Comparison of ENCODE assay signal across 15 cellular contexts in the genomic region with DNA sequence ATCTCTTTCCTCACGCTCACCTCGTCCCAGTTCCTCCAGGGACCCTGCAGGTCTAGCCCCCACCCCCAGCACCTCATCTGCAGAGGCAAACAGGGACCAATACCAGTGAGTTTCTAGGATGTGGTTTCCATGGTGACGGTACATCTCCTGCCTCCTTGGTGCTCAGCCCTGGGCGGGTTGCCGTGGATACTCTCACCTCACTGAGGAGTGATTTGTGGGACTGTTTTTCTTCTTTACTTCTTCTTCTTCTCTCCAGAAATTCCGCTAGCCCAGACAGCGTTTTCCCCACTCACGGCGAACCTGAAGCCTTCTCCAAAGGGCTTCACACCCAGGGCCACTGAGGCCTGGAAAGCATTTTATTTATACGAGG. TPM values are rescaled to one million over a fixed set of nuclear protein-coding genes. Genes with fewer than 3 reads are reported as not detected.
DNase-seq lines count a peak whose midpoint lies in the region; ATAC-seq, FAIRE-seq and TF ChIP-seq lines count a peak whose summit lies in the region.
"Had no signal": no experiment of that assay in that cellular context is flagged by ENCODE, and none has a peak within 500 bp of the region (broad histone marks: within the 10 kb centered on the region; RNA-seq: fewer than 3 reads in every experiment).

No MANE protein-coding gene starts in this region.

- peak overlapping the region; percentile 80 for H3K9ac ChIP-seq in neural cell (ENCODE audit: low read length)

- TF ChIP-seq POLR2A in ovary (IDR thresholded peaks at IDR 0.05): no peak
- TF ChIP-seq POLR2A in H54 (IDR thresholded peaks at IDR 0.05; ENCODE audit: low read depth, low read length): no peak

- H2AFZ ChIP-seq in neural cell (ENCODE audit: low read depth, low read length): no peak overlapping the region

- TF ChIP-seq EP300 in neural cell (conservative IDR thresholded peaks at IDR 0.05; ENCODE audit: poor library complexity, severe bottlenecking) (peak; percentile 82), ovary (IDR thresholded peaks at IDR 0.05) (no peak)

- no peaks in the 10 kb centered on the region for H3K9me3 ChIP-seq in neural cell (ENCODE audit: low read length)
- H3K9me3 ChIP-seq in ovary: no peaks in the 10 kb centered on the region
- H3K9me3 ChIP-seq: MG63, stomach, transverse colon had no signal

- H3K27ac ChIP-seq in cingulate gyrus (ENCODE audit: low read depth, low read length) (peak overlapping the region; percentile 67), neural cell (ENCODE audit: low read length) (peak overlapping the region; percentile 97), temporal lobe (ENCODE audit: low read depth, low read length) (peak overlapping the region; percentile 27), ovary (no peak overlapping the region)
- H3K27ac ChIP-seq: 22Rv1, stomach, transverse colon, VCaP had no signal

- TF ChIP-seq CTCF in neural cell (IDR thresholded peaks at IDR 0.05; ENCODE audit: poor library complexity, severe bottlenecking) (no peak), ovary (IDR thresholded peaks at IDR 0.05) (no peak)

- no peaks in the 10 kb centered on the region for H4K20me1 ChIP-seq in neural cell (ENCODE audit: insufficient read depth)

- peak overlapping the region; percentile 58 for H3K4me3 ChIP-seq in neural cell (ENCODE audit: low read length)
- H3K4me3 ChIP-seq in ovary: no peak overlapping the region
- H3K4me3 ChIP-seq: MG63, stomach, transverse colon had no signal

- H3K36me3 ChIP-seq in neural cell (ENCODE audit: insufficient read depth, low read length) (no peaks in the 10 kb centered on the region), ovary (no peaks in the 10 kb centered on the region)
- H3K36me3 ChIP-seq: MG63, stomach, transverse colon had no signal

- 93 to 95% (median 95%) methylated on average over 10 of the region's 10 CpGs for WGBS in ovary, 3 donors

- no peak for ATAC-seq in HG03457 (IDR thresholded peaks at IDR 0.05; ENCODE audit: unreplicated experiment)
- ATAC-seq: activated T-cell treated with anti-CD3 and anti-CD28 coated beads, Interleukin-2, amount 50 U/mL, for 4 hours had no signal

- H3F3A ChIP-seq in neural cell (ENCODE audit: insufficient read depth, low read length, poor library complexity, severe bottlenecking): peaks cover 4% of the 10 kb centered on the region

- peaks cover 3% of the 10 kb centered on the region for H3K4me1 ChIP-seq in ovary (ENCODE audit: insufficient read depth)
- H3K4me1 ChIP-seq: transverse colon had no signal

- no peaks in the 10 kb centered on the region for H3K27me3 ChIP-seq in neural cell (ENCODE audit: insufficient read depth, low read depth, low read length)
- H3K27me3 ChIP-seq in ovary: no peaks in the 10 kb centered on the region
- H3K27me3 ChIP-seq: MG63 had no signal

- peak overlapping the region; percentile 66 for H3K4me2 ChIP-seq in neural cell (ENCODE audit: low read length)

- peak in 2 of 3 experiments; percentile 29 to 61 for DNase-seq in NCI-H1417 (lab: John Stamatoyannopoulos, UW)
- no peak for DNase-seq in NCI-H1417 treated with DMSO at 0.1 percent for 48 hours (lab: John Stamatoyannopoulos, UW)
- DNase-seq in ovary: no peak
- DNase-seq in H54 (ENCODE audit: insufficient read length, low spot score): no peak
- DNase-seq: activated T-cell treated with anti-CD3 and anti-CD28 coated beads, Interleukin-2, amount 50 U/mL, for 4 hours; NCI-H1436 treated with DMSO at 0.1 percent for 48 hours had no signal

- no peak for TF ChIP-seq RAD21 in neural cell (conservative IDR thresholded peaks at IDR 0.05)

- no peaks in the 10 kb centered on the region for H3K79me2 ChIP-seq in neural cell (replicated peaks; ENCODE audit: insufficient read depth, low read length)

- intact Hi-C loops in ovary (cut with DNase I): loop anchor here (2.0 to 10.0 kb wide), 6 partner anchors 70 to 270 kb away; a partner anchor contains a TSS

- FAIRE-seq in H54 (lab: Jason Lieb, UNC): no peak

- no peaks in the 10 kb centered on the region for H3K9me2 ChIP-seq in neural cell (ENCODE audit: insufficient read depth, low read length)

TF ChIP-seq in neural cell, 6 proteins besides CTCF, POLR2A, EP300 and RAD21:
- peak; percentile 66 for TF ChIP-seq POLR2AphosphoS5 (IDR thresholded peaks at IDR 0.05)
- TF ChIP-seq SMC3 (conservative IDR thresholded peaks at IDR 0.05; ENCODE audit: poor library complexity): no peak
- TF ChIP-seq, protein P1, sequence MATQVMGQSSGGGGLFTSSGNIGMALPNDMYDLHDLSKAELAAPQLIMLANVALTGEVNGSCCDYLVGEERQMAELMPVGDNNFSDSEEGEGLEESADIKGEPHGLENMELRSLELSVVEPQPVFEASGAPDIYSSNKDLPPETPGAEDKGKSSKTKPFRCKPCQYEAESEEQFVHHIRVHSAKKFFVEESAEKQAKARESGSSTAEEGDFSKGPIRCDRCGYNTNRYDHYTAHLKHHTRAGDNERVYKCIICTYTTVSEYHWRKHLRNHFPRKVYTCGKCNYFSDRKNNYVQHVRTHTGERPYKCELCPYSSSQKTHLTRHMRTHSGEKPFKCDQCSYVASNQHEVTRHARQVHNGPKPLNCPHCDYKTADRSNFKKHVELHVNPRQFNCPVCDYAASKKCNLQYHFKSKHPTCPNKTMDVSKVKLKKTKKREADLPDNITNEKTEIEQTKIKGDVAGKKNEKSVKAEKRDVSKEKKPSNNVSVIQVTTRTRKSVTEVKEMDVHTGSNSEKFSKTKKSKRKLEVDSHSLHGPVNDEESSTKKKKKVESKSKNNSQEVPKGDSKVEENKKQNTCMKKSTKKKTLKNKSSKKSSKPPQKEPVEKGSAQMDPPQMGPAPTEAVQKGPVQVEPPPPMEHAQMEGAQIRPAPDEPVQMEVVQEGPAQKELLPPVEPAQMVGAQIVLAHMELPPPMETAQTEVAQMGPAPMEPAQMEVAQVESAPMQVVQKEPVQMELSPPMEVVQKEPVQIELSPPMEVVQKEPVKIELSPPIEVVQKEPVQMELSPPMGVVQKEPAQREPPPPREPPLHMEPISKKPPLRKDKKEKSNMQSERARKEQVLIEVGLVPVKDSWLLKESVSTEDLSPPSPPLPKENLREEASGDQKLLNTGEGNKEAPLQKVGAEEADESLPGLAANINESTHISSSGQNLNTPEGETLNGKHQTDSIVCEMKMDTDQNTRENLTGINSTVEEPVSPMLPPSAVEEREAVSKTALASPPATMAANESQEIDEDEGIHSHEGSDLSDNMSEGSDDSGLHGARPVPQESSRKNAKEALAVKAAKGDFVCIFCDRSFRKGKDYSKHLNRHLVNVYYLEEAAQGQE (IDR thresholded peaks at IDR 0.05; ENCODE audit: borderline replicate concordance): peak; percentile 83

RNA-seq across cellular contexts. Expression of a gene that starts 15.2 kb away (rescaled TPM):
- polyA plus RNA-seq in neural cell (135 TPM in 2 replicates), ovary (1 to 10 TPM; 1.2 to 3.0 TPM)
- 43.6 and 50.5 TPM in 2 replicates for polyA minus RNA-seq in neural cell
- total RNA-seq in temporal lobe (12.8 TPM), ovary (1 to 10 TPM; 1.4 to 3.1 (median 2.0) TPM)

Comparison
In these comparisons a context has a peak if more than half of its experiments do, and no peak if none do; other contexts are left out.
1. DNase-seq: peak in NCI-H1417 (2 of 3); none in NCI-H1417 treated with DMSO at 0.1 percent for 48 hours (single experiment), ovary (0 of 5) and H54 (single experiment).
2. H3K27ac ChIP-seq: peak in cingulate gyrus (single experiment), neural cell (single experiment) and temporal lobe (single experiment); none in ovary (0 of 2).